Comparison of ENCODE assay signal across 7 cellular contexts in the genomic region with DNA sequence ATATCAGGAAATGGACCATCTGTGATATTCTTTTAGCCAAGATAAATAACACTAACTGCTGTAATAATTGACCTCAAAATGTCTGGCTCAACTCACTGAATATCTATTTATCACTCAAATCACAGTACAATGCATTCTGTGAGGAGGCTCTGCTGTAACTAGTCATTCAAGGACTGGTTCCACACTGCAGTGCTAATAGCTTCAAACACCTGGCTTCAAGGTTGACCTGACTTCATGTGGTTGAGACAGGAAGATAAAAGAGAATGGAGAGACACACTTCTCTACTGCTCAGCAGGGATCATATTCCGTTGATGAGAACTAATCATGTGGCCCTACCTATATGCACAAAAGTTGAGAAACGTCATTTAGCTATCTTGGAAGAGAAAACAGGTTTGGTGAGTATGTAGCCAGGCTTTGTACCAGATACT. TPM values are rescaled to one million over a fixed set of nuclear protein-coding genes. Genes with fewer than 3 reads are reported as not detected.
DNase-seq lines count a peak whose midpoint lies in the region; ATAC-seq and TF ChIP-seq lines count a peak whose summit lies in the region.

No MANE protein-coding gene starts in this region.

- H3K9me3 ChIP-seq in SK-N-MC (ENCODE audit: low read depth, low read length) (no peaks in the 10 kb centered on the region), sigmoid colon (no peaks in the 10 kb centered on the region)

- DNase-seq in SK-N-MC (ENCODE audit: low read depth, low spot score) (no peak), sigmoid colon (no peak), glomerular visceral epithelial cell (ENCODE audit: extremely low spot score) (no peak), substantia nigra (lab: John Stamatoyannopoulos, UW) (no peak), NCI-H1092 (lab: John Stamatoyannopoulos, UW) (no peak)

- peak; percentile 26 for ATAC-seq in GM19397 (IDR thresholded peaks at IDR 0.05; ENCODE audit: unreplicated experiment)
- ATAC-seq in HG03442 (IDR thresholded peaks at IDR 0.05; ENCODE audit: unreplicated experiment): peak; percentile 47

- H3K36me3 ChIP-seq in SK-N-MC (ENCODE audit: insufficient read depth, low read length): peaks cover under 1% of the 10 kb centered on the region; the same call in 1 of the 2 replicates
- H3K36me3 ChIP-seq in sigmoid colon: no peaks in the 10 kb centered on the region

- no peak for TF ChIP-seq POLR2A in sigmoid colon (IDR thresholded peaks at IDR 0.05)

- peak overlapping the region; percentile 82 for H3K9ac ChIP-seq in SK-N-MC (ENCODE audit: insufficient read length)

- no peak for TF ChIP-seq CTCF in sigmoid colon (IDR thresholded peaks at IDR 0.05)

- peaks cover 0 to 61% (median 33%) of the 10 kb centered on the region in 4 donors for H3K4me1 ChIP-seq in sigmoid colon

- TF ChIP-seq EP300 in sigmoid colon (IDR thresholded peaks at IDR 0.05): no peak

- H3K27ac ChIP-seq in SK-N-MC: peak overlapping the region; percentile 99
- peak overlapping the region in 3 of 4 donors; percentile 43 to 98 (median 94) for H3K27ac ChIP-seq in sigmoid colon
- H3K27ac ChIP-seq in substantia nigra (ENCODE audit: low read depth, low read length, poor library complexity, severe bottlenecking): no peak overlapping the region

- no peaks in the 10 kb centered on the region for H3K27me3 ChIP-seq in sigmoid colon

- H3K4me3 ChIP-seq in SK-N-MC (no peak overlapping the region), sigmoid colon (no peak overlapping the region)

- 21 to 57% methylated on average over 2 of the region's 2 CpGs for WGBS in sigmoid colon, 2 donors

- intact Hi-C loops in sigmoid colon (cut with DNase I): no loop called here

RNA-seq across cellular contexts. Expression of a gene that starts 3.4 kb away (rescaled TPM):
- total RNA-seq in sigmoid colon: 100 to 1,000 TPM in 2 of 4 donors, 10 to 100 TPM in 2; 75.6 to 151 (median 111) TPM
- 10 to 100 TPM; 12.3 to 16.4 (median 15.0) TPM for polyA plus RNA-seq in sigmoid colon

RNA-seq across cellular contexts. Expression of a gene that starts 45.0 kb away (rescaled TPM):
- 1 to 10 TPM in 1 of 4 donors, not detected in 3; 1.1 TPM for total RNA-seq in sigmoid colon
- under 1 TPM in 1 of 3 donors, not detected in 2; 0.36 TPM for polyA plus RNA-seq in sigmoid colon
